Comparison of ENCODE assay signal across 14 cellular contexts in genomic region chr5:92019376-92019990, GRCh38.
DNase-seq lines count a peak whose midpoint lies in the region; TF ChIP-seq lines count a peak whose summit lies in the region.
"Had no signal": no experiment of that assay in that cellular context is flagged by ENCODE, and none has a peak within 500 bp of the region (broad histone marks: within the 10 kb centered on the region; RNA-seq: fewer than 3 reads in every experiment).

No MANE protein-coding gene starts in this region.

- H3K9me3 ChIP-seq in GM23248 (ENCODE audit: low read depth), result no peaks in the 10 kb centered on the region
- H3K9me3 ChIP-seq in adipocyte (ENCODE audit: control insufficient read depth, low read length), result no peaks in the 10 kb centered on the region
- no peaks in the 10 kb centered on the region for H3K9me3 ChIP-seq in suprapubic skin

- WGBS in GM23248 (ENCODE audit: low coverage in 1 of 2, low lambda C conversion rate in 2 of 2, missing lambda C conversion rate in 2 of 2), 2 experiments, result 77 to 83% methylated on average over 2 of the region's 2 CpGs
- 78% methylated on average over 2 of the region's 2 CpGs for WGBS in suprapubic skin

- no peak for TF ChIP-seq CTCF in suprapubic skin (IDR thresholded peaks at IDR 0.05)

- no peak overlapping the region for H2AFZ ChIP-seq in GM23248

- no peak for TF ChIP-seq POLR2A in suprapubic skin (IDR thresholded peaks at IDR 0.05)

- no peak overlapping the region for H3K27ac ChIP-seq in GM23248
- no peak overlapping the region for H3K27ac ChIP-seq in suprapubic skin

- H3F3A ChIP-seq in GM23248 (ENCODE audit: insufficient read depth), result no peaks in the 10 kb centered on the region

- no peaks in the 10 kb centered on the region for H3K79me2 ChIP-seq in GM23248 (ENCODE audit: insufficient read depth)

- H3K4me1 ChIP-seq in GM23248 (ENCODE audit: insufficient read depth) (peaks cover 34% of the 10 kb centered on the region), adipocyte (ENCODE audit: control insufficient read depth, insufficient read depth, low read length) (peaks cover 6% of the 10 kb centered on the region), suprapubic skin (no peaks in the 10 kb centered on the region)

- peak; percentile 33 for DNase-seq in GM23248
- peak; percentile 56 for DNase-seq in M059J (ENCODE audit: low read depth)
- DNase-seq in adipocyte (ENCODE audit: low read depth), result peak; percentile 25
- peak; percentile 19 for DNase-seq in renal cortical epithelial cell (ENCODE audit: low read depth)
- no peak for DNase-seq in activated CD4-positive, alpha-beta T cell treated with anti-CD3 and anti-CD28 coated beads, Interleukin-2, amount 50 U/mL, for 1 hour
- DNase-seq in SIG-M5 (lab: John Stamatoyannopoulos, UW), result no peak
- no peak for DNase-seq in suprapubic skin (ENCODE audit: low spot score in 2 of 2)
- DNase-seq: activated B cell treated with CpG ODN at 0.5 μM for 24 hours; activated CD8-positive, alpha-beta memory T cell treated with anti-CD3 and anti-CD28 coated beads, Interleukin-2, amount 10 ng/mL, durations not matched to agents 7 days and 5 days; activated gamma-delta T cell treated with Interleukin-2 at 50 U/mL for 16 hours; CD4-positive, CD25-positive, alpha-beta regulatory T cell; left ventricle myocardium superior; NCI-H1048; stimulated activated CD4-positive, alpha-beta T cell treated with anti-CD3 and anti-CD28 coated beads, Interleukin-12 subunit alpha, Interleukin-12 subunit beta, amount 100 ng/mL, for 4 hours had no signal

- in situ Hi-C loops in GM23248 (cut with MboI), result no loop called here

- peak overlapping the region; percentile 13 for H3K4me2 ChIP-seq in GM23248 (ENCODE audit: unreplicated experiment)

- no peak for TF ChIP-seq EP300 in suprapubic skin (IDR thresholded peaks at IDR 0.05)

- H3K4me3 ChIP-seq in GM23248, result no peak overlapping the region
- H3K4me3 ChIP-seq in adipocyte (ENCODE audit: low read length), result no peak overlapping the region
- H3K4me3 ChIP-seq in suprapubic skin, result no peak overlapping the region

- H3K36me3 ChIP-seq in GM23248 (ENCODE audit: low read depth) (no peaks in the 10 kb centered on the region), adipocyte (ENCODE audit: control insufficient read depth, insufficient read depth, low read length, severe bottlenecking) (no peaks in the 10 kb centered on the region), suprapubic skin (no peaks in the 10 kb centered on the region)

- H4K20me1 ChIP-seq in GM23248 (ENCODE audit: insufficient read depth), result no peaks in the 10 kb centered on the region

- H3K27me3 ChIP-seq in GM23248 (replicated peaks; ENCODE audit: insufficient read depth), result peaks cover 9% of the 10 kb centered on the region; the same call in 1 of the 2 replicates
- H3K27me3 ChIP-seq in adipocyte (replicated peaks; ENCODE audit: control insufficient read depth, insufficient read depth, low read length), result no peaks in the 10 kb centered on the region
- H3K27me3 ChIP-seq in suprapubic skin, result no peaks in the 10 kb centered on the region

- H3K9ac ChIP-seq in GM23248 (no peak overlapping the region), adipocyte (ENCODE audit: low read length) (no peak overlapping the region)

- H3K9me2 ChIP-seq in GM23248 (ENCODE audit: insufficient read depth), result no peaks in the 10 kb centered on the region

Comparison
In these comparisons a context has a peak if more than half of its experiments do, and no peak if none do; other contexts are left out.
1. DNase-seq: peak in GM23248 (single experiment), M059J (single experiment), adipocyte (single experiment) and renal cortical epithelial cell (single experiment); none in activated CD4-positive, alpha-beta T cell treated with anti-CD3 and anti-CD28 coated beads, Interleukin-2, amount 50 U/mL, for 1 hour (single experiment), SIG-M5 (single experiment) and suprapubic skin (0 of 2).